1 cellular context compared by ENCODE assay signal in the genomic region with DNA sequence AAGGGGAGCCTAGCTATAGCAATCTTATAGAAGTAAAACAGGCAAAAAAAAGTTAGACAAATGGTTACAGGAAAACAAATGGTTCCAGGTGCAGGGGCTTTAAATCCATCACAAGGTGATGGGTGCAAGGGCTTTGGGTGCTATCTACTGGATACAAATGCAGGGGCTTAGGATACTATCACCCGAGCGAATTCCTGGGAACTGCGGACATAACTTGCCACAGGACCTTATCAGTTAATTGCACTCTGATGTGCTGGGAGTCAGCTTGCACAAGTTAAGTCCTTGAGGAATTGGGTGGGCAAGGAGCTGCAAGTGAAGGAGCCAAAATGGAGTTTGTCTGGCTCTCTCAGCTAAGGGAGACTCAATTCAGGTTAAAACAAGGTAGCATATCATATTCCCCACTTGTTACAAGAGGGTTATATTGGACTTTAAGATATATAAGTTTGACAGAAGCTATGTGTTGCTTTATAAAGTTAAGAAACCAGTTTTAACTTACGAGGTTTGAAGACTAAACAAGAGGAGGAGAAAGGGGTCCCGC.
TF ChIP-seq lines count a peak whose summit lies in the region.

No MANE protein-coding gene starts in this region.

TF ChIP-seq in K562, 482 proteins besides CTCF, POLR2A, EP300 and RAD21 (continues in another document):
- TF ChIP-seq ZNF696 (CRISPR knock-in tag; conservative IDR thresholded peaks at IDR 0.05) (no peak), POLR2H (tag; IDR thresholded peaks at IDR 0.05; ENCODE audit: low read depth) (no peak), MYNN (IDR thresholded peaks at IDR 0.05) (no peak), MYNN (CRISPR knock-in tag; IDR thresholded peaks at IDR 0.05) (no peak), STAG1 (CRISPR knock-in tag; IDR thresholded peaks at IDR 0.05; ENCODE audit: borderline replicate concordance) (no peak), ZNF3 (CRISPR knock-in tag; IDR thresholded peaks at IDR 0.05) (no peak), ZNF316 (IDR thresholded peaks at IDR 0.05) (no peak), SAP30 (IDR thresholded peaks at IDR 0.05; ENCODE audit: borderline replicate concordance, insufficient read depth, low read depth, low read length, poor library complexity, severe bottlenecking) (no peak), HDGF (IDR thresholded peaks at IDR 0.05) (no peak), CC2D1A (IDR thresholded peaks at IDR 0.05) (no peak), ZNF184 (CRISPR knock-in tag; IDR thresholded peaks at IDR 0.05) (no peak), NUFIP1 (IDR thresholded peaks at IDR 0.05; ENCODE audit: partially characterized antibody) (no peak), ZNF584 (CRISPR knock-in tag; IDR thresholded peaks at IDR 0.05; ENCODE audit: low read depth) (0 out of 2 replicates have a peak, but pooled peaks have one; percentile 29), SMAD3 (CRISPR knock-in tag; conservative IDR thresholded peaks at IDR 0.05) (0 out of 2 replicates have a peak, but pooled peaks have one; percentile 15), RBM17 (IDR thresholded peaks at IDR 0.05; ENCODE audit: borderline replicate concordance, low read depth, low read length) (no peak), ILF3 (IDR thresholded peaks at IDR 0.05; ENCODE audit: borderline replicate concordance) (no peak), HNRNPUL1 (IDR thresholded peaks at IDR 0.05; ENCODE audit: low read length) (no peak), MAFG (tag; conservative IDR thresholded peaks at IDR 0.05) (no peak), U2AF1 (optimal IDR thresholded peaks at IDR 0.05; ENCODE audit: low read depth, low read length) (no peak), MAFF (IDR thresholded peaks at IDR 0.05; ENCODE audit: low read length) (no peak), ELF1 (tag; IDR thresholded peaks at IDR 0.05) (no peak), ZNF23 (CRISPR knock-in tag; IDR thresholded peaks at IDR 0.05) (no peak), ZNF780A (CRISPR knock-in tag; IDR thresholded peaks at IDR 0.05) (no peak), BMI1 (IDR thresholded peaks at IDR 0.05; ENCODE audit: low read length) (no peak), SRSF1 (IDR thresholded peaks at IDR 0.05; ENCODE audit: low read depth, low read length) (no peak), TCF3 (CRISPR knock-in tag; IDR thresholded peaks at IDR 0.05) (peak; percentile 55), SREBF2 (CRISPR knock-in tag; IDR thresholded peaks at IDR 0.05) (no peak), NR2C2 (CRISPR knock-in tag; IDR thresholded peaks at IDR 0.05) (no peak), NR2C2 (tag; IDR thresholded peaks at IDR 0.05) (no peak), MAZ (CRISPR knock-in tag; conservative IDR thresholded peaks at IDR 0.05 in 1 of 2, IDR thresholded peaks at IDR 0.05 in 1 of 2) (no peak), RCOR1 (IDR thresholded peaks at IDR 0.05; ENCODE audit: borderline replicate concordance in 1 of 2, low read depth in 2 of 2, low read length in 2 of 2) (no peak), ZNF699 (CRISPR knock-in tag; IDR thresholded peaks at IDR 0.05; ENCODE audit: insufficient replicate concordance) (no peak), SMC3 (conservative IDR thresholded peaks at IDR 0.05; ENCODE audit: insufficient read depth, low read depth, low read length) (no peak), RBM25 (IDR thresholded peaks at IDR 0.05; ENCODE audit: low read depth, low read length, severe bottlenecking) (no peak), GATAD2A (IDR thresholded peaks at IDR 0.05) (no peak), KLF6 (CRISPR knock-in tag; IDR thresholded peaks at IDR 0.05; ENCODE audit: borderline replicate concordance) (peak; percentile 81; the same call in 1 of the 2 replicates)
- TF ChIP-seq, protein P1, sequence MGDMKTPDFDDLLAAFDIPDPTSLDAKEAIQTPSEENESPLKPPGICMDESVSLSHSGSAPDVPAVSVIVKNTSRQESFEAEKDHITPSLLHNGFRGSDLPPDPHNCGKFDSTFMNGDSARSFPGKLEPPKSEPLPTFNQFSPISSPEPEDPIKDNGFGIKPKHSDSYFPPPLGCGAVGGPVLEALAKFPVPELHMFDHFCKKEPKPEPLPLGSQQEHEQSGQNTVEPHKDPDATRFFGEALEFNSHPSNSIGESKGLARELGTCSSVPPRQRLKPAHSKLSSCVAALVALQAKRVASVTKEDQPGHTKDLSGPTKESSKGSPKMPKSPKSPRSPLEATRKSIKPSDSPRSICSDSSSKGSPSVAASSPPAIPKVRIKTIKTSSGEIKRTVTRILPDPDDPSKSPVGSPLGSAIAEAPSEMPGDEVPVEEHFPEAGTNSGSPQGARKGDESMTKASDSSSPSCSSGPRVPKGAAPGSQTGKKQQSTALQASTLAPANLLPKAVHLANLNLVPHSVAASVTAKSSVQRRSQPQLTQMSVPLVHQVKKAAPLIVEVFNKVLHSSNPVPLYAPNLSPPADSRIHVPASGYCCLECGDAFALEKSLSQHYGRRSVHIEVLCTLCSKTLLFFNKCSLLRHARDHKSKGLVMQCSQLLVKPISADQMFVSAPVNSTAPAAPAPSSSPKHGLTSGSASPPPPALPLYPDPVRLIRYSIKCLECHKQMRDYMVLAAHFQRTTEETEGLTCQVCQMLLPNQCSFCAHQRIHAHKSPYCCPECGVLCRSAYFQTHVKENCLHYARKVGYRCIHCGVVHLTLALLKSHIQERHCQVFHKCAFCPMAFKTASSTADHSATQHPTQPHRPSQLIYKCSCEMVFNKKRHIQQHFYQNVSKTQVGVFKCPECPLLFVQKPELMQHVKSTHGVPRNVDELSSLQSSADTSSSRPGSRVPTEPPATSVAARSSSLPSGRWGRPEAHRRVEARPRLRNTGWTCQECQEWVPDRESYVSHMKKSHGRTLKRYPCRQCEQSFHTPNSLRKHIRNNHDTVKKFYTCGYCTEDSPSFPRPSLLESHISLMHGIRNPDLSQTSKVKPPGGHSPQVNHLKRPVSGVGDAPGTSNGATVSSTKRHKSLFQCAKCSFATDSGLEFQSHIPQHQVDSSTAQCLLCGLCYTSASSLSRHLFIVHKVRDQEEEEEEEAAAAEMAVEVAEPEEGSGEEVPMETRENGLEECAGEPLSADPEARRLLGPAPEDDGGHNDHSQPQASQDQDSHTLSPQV (IDR thresholded peaks at IDR 0.05), result 0 out of 2 replicates have a peak, but pooled peaks have one; percentile 37
- TF ChIP-seq, protein P2, sequence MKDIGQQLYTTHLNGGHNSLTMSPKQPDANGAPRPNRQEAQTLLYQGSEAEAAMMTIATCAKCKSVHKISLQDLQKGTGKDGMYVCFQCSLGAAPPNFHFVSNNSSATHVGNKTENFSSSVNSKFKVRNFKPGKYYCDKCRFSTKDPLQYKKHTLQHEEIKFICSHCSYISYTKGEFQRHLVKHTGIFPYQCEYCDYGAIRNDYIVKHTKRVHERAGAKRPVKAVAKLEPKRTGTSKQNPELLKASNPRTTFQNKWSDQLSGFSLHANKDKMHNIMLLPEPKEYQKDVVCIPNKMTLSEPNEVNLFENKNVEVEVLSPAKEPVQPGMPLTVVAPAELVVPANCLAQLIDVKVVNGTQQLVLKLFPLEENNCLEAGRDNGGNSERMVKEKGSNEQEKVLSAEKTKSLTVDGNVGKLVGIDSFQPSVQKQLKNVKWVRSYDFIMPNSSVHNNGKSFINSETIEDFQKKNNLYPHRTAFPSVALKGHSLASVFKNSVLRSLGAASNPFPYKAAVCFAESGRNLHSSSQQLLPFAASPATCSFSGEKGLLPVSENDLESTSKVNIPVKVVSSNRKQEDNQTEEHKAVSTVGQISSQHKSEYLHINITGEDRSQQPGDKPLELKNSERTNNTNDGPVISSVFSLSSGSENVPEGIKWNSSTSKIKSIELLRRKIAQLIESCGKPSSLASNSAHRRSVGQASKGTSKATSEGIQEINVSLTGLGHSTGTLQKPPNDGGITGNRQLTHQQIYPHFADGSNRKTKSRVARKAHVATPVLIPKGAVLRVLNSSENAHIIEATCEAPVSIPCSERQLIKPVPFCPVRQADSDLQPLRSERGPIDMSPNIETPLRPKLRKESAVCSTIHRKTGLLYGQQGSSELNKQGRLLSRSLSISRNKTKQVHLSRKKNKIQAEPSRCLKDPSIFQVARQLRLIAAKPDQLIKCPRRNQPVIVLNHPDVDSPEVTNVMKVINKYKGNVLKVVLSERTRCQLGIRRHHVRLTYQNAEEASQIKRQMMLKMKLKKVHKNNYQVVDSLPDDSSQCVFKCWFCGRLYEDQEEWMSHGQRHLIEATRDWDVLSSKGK (CRISPR knock-in tag; IDR thresholded peaks at IDR 0.05), result no peak
- TF ChIP-seq, protein P3, sequence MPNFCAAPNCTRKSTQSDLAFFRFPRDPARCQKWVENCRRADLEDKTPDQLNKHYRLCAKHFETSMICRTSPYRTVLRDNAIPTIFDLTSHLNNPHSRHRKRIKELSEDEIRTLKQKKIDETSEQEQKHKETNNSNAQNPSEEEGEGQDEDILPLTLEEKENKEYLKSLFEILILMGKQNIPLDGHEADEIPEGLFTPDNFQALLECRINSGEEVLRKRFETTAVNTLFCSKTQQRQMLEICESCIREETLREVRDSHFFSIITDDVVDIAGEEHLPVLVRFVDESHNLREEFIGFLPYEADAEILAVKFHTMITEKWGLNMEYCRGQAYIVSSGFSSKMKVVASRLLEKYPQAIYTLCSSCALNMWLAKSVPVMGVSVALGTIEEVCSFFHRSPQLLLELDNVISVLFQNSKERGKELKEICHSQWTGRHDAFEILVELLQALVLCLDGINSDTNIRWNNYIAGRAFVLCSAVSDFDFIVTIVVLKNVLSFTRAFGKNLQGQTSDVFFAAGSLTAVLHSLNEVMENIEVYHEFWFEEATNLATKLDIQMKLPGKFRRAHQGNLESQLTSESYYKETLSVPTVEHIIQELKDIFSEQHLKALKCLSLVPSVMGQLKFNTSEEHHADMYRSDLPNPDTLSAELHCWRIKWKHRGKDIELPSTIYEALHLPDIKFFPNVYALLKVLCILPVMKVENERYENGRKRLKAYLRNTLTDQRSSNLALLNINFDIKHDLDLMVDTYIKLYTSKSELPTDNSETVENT (CRISPR knock-in tag; IDR thresholded peaks at IDR 0.05), result no peak
- TF ChIP-seq, protein P4, sequence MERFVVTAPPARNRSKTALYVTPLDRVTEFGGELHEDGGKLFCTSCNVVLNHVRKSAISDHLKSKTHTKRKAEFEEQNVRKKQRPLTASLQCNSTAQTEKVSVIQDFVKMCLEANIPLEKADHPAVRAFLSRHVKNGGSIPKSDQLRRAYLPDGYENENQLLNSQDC (CRISPR knock-in tag; IDR thresholded peaks at IDR 0.05), result no peak
- TF ChIP-seq, protein P5, sequence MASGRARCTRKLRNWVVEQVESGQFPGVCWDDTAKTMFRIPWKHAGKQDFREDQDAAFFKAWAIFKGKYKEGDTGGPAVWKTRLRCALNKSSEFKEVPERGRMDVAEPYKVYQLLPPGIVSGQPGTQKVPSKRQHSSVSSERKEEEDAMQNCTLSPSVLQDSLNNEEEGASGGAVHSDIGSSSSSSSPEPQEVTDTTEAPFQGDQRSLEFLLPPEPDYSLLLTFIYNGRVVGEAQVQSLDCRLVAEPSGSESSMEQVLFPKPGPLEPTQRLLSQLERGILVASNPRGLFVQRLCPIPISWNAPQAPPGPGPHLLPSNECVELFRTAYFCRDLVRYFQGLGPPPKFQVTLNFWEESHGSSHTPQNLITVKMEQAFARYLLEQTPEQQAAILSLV (tag; IDR thresholded peaks at IDR 0.05), result no peak
- TF ChIP-seq, protein P6, sequence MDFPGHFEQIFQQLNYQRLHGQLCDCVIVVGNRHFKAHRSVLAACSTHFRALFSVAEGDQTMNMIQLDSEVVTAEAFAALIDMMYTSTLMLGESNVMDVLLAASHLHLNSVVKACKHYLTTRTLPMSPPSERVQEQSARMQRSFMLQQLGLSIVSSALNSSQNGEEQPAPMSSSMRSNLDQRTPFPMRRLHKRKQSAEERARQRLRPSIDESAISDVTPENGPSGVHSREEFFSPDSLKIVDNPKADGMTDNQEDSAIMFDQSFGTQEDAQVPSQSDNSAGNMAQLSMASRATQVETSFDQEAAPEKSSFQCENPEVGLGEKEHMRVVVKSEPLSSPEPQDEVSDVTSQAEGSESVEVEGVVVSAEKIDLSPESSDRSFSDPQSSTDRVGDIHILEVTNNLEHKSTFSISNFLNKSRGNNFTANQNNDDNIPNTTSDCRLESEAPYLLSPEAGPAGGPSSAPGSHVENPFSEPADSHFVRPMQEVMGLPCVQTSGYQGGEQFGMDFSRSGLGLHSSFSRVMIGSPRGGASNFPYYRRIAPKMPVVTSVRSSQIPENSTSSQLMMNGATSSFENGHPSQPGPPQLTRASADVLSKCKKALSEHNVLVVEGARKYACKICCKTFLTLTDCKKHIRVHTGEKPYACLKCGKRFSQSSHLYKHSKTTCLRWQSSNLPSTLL (IDR thresholded peaks at IDR 0.05), result no peak
- TF ChIP-seq, protein P7, sequence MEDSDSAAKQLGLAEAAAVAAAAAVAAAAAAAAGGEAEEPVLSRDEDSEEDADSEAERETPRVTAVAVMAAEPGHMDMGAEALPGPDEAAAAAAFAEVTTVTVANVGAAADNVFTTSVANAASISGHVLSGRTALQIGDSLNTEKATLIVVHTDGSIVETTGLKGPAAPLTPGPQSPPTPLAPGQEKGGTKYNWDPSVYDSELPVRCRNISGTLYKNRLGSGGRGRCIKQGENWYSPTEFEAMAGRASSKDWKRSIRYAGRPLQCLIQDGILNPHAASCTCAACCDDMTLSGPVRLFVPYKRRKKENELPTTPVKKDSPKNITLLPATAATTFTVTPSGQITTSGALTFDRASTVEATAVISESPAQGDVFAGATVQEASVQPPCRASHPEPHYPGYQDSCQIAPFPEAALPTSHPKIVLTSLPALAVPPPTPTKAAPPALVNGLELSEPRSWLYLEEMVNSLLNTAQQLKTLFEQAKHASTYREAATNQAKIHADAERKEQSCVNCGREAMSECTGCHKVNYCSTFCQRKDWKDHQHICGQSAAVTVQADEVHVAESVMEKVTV (CRISPR knock-in tag; IDR thresholded peaks at IDR 0.05), result no peak
- TF ChIP-seq, protein P8, sequence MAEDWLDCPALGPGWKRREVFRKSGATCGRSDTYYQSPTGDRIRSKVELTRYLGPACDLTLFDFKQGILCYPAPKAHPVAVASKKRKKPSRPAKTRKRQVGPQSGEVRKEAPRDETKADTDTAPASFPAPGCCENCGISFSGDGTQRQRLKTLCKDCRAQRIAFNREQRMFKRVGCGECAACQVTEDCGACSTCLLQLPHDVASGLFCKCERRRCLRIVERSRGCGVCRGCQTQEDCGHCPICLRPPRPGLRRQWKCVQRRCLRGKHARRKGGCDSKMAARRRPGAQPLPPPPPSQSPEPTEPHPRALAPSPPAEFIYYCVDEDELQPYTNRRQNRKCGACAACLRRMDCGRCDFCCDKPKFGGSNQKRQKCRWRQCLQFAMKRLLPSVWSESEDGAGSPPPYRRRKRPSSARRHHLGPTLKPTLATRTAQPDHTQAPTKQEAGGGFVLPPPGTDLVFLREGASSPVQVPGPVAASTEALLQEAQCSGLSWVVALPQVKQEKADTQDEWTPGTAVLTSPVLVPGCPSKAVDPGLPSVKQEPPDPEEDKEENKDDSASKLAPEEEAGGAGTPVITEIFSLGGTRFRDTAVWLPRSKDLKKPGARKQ (CRISPR knock-in tag; IDR thresholded peaks at IDR 0.05), result no peak
- TF ChIP-seq, protein P9, sequence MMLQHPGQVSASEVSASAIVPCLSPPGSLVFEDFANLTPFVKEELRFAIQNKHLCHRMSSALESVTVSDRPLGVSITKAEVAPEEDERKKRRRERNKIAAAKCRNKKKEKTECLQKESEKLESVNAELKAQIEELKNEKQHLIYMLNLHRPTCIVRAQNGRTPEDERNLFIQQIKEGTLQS (IDR thresholded peaks at IDR 0.05), result no peak
- TF ChIP-seq, protein P9 (CRISPR knock-in tag; conservative IDR thresholded peaks at IDR 0.05), result no peak
